1 cellular context compared by ENCODE assay signal in the genomic region with DNA sequence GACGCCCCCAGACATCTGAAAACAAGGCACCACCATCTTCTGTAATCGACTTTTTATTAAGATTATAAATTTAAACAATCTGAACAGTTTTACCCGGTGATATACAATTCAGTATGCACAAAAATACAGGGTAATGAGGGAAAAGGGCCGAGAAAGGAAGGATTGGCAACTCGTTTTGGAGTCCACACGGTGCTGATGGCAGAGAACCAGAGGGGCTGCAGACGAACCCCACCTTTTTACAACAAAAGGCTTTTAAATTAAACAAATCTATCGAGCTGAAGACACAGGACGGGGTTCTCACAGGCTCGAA.
A peak's percentile ranks its signal among the peaks of the same experiment; 100 is the strongest.
TF ChIP-seq lines count a peak whose summit lies in the region.

No MANE protein-coding gene starts in this region.

TF ChIP-seq in HepG2, 621 proteins besides CTCF, POLR2A, EP300 and RAD21 (continued from another document):
- TF ChIP-seq, protein P1, sequence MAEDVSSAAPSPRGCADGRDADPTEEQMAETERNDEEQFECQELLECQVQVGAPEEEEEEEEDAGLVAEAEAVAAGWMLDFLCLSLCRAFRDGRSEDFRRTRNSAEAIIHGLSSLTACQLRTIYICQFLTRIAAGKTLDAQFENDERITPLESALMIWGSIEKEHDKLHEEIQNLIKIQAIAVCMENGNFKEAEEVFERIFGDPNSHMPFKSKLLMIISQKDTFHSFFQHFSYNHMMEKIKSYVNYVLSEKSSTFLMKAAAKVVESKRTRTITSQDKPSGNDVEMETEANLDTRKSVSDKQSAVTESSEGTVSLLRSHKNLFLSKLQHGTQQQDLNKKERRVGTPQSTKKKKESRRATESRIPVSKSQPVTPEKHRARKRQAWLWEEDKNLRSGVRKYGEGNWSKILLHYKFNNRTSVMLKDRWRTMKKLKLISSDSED (CRISPR knock-in tag; IDR thresholded peaks at IDR 0.05), result no peak
- TF ChIP-seq, protein P2, sequence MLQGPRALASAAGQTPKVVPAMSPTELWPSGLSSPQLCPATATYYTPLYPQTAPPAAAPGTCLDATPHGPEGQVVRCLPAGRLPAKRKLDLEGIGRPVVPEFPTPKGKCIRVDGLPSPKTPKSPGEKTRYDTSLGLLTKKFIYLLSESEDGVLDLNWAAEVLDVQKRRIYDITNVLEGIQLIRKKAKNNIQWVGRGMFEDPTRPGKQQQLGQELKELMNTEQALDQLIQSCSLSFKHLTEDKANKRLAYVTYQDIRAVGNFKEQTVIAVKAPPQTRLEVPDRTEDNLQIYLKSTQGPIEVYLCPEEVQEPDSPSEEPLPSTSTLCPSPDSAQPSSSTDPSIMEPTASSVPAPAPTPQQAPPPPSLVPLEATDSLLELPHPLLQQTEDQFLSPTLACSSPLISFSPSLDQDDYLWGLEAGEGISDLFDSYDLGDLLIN (CRISPR knock-in tag; IDR thresholded peaks at IDR 0.05; ENCODE audit: borderline replicate concordance), result no peak
- TF ChIP-seq, protein P3, sequence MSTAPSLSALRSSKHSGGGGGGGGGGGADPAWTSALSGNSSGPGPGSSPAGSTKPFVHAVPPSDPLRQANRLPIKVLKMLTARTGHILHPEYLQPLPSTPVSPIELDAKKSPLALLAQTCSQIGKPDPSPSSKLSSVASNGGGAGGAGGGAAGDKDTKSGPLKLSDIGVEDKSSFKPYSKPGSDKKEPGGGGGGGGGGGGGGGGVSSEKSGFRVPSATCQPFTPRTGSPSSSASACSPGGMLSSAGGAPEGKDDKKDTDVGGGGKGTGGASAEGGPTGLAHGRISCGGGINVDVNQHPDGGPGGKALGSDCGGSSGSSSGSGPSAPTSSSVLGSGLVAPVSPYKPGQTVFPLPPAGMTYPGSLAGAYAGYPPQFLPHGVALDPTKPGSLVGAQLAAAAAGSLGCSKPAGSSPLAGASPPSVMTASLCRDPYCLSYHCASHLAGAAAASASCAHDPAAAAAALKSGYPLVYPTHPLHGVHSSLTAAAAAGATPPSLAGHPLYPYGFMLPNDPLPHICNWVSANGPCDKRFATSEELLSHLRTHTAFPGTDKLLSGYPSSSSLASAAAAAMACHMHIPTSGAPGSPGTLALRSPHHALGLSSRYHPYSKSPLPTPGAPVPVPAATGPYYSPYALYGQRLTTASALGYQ (CRISPR knock-in tag; IDR thresholded peaks at IDR 0.05), result 0 out of 2 replicates have a peak, but pooled peaks have one; percentile 10
- TF ChIP-seq, protein P4, sequence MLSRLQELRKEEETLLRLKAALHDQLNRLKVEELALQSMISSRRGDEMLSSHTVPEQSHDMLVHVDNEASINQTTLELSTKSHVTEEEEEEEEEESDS (CRISPR knock-in tag; IDR thresholded peaks at IDR 0.05; ENCODE audit: borderline replicate concordance), result 0 out of 2 replicates have a peak, but pooled peaks have one; percentile 20
- TF ChIP-seq ZNF501 (CRISPR knock-in tag; IDR thresholded peaks at IDR 0.05) (peak; percentile 41; the same call in 1 of the 2 replicates), ZFP36L1 (CRISPR knock-in tag; IDR thresholded peaks at IDR 0.05) (peak; percentile 16; the same call in 1 of the 2 replicates), ZNF670 (CRISPR knock-in tag; IDR thresholded peaks at IDR 0.05; ENCODE audit: borderline replicate concordance) (peak; percentile 20; the same call in 1 of the 2 replicates), KLF9 (CRISPR knock-in tag; IDR thresholded peaks at IDR 0.05; ENCODE audit: low read depth) (no peak), NONO (IDR thresholded peaks at IDR 0.05) (no peak), NONO (CRISPR knock-in tag; conservative IDR thresholded peaks at IDR 0.05) (peak; percentile 19; the same call in 1 of the 2 replicates), POLR2G (IDR thresholded peaks at IDR 0.05; ENCODE audit: low read depth, low read length) (peak; percentile 2; the same call in 1 of the 2 replicates), ZNF33A (CRISPR knock-in tag; IDR thresholded peaks at IDR 0.05; ENCODE audit: borderline replicate concordance) (0 out of 2 replicates have a peak, but pooled peaks have one; percentile 31), ARNT (IDR thresholded peaks at IDR 0.05) (no peak), HDAC6 (IDR thresholded peaks at IDR 0.05; ENCODE audit: low read depth, low read length) (no peak), ZNF547 (CRISPR knock-in tag; IDR thresholded peaks at IDR 0.05) (0 out of 2 replicates have a peak, but pooled peaks have one; percentile 14), ZSCAN21 (CRISPR knock-in tag; IDR thresholded peaks at IDR 0.05; ENCODE audit: borderline replicate concordance) (0 out of 2 replicates have a peak, but pooled peaks have one; percentile 57), HNF4G (IDR thresholded peaks at IDR 0.05; ENCODE audit: borderline replicate concordance, low read depth, low read length) (no peak), HNF4G (CRISPR knock-in tag; IDR thresholded peaks at IDR 0.05; ENCODE audit: borderline replicate concordance, low read depth) (no peak), SSRP1 (CRISPR knock-in tag; IDR thresholded peaks at IDR 0.05) (peak; percentile 38; the same call in 1 of the 2 replicates), CCDC6 (CRISPR knock-in tag; IDR thresholded peaks at IDR 0.05) (0 out of 2 replicates have a peak, but pooled peaks have one; percentile 57), REL (CRISPR knock-in tag; conservative IDR thresholded peaks at IDR 0.05) (no peak), ZNF572 (CRISPR knock-in tag; IDR thresholded peaks at IDR 0.05) (no peak)
- TF ChIP-seq, protein P5, sequence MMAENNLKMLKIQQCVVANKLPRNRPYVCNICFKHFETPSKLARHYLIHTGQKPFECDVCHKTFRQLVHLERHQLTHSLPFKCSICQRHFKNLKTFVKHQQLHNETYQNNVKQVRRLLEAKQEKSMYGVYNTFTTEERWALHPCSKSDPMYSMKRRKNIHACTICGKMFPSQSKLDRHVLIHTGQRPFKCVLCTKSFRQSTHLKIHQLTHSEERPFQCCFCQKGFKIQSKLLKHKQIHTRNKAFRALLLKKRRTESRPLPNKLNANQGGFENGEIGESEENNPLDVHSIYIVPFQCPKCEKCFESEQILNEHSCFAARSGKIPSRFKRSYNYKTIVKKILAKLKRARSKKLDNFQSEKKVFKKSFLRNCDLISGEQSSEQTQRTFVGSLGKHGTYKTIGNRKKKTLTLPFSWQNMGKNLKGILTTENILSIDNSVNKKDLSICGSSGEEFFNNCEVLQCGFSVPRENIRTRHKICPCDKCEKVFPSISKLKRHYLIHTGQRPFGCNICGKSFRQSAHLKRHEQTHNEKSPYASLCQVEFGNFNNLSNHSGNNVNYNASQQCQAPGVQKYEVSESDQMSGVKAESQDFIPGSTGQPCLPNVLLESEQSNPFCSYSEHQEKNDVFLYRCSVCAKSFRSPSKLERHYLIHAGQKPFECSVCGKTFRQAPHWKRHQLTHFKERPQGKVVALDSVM (CRISPR knock-in tag; IDR thresholded peaks at IDR 0.05), result 0 out of 2 replicates have a peak, but pooled peaks have one; percentile 8
